Comparison of ENCODE assay signal across 38 cellular contexts in the genomic region with DNA sequence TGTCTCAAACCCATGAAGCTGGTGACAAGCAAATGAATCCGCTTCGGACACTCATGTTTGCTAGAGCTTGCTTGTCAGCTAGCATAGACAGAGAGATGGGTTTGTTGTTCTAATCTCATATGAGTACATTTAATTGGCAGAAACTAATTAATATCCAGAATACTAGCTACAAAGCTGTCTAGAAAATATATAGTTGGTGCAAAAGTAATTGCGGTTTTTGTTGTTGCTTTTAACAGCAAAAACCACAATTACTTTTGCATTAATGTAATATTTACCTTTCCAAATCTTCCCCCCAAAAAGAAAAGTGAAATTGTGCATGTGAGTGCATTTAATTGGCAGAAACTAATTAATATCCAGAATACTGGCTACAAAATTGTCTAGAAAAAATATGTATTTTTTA.
"Had no signal": no experiment of that assay in that cellular context is flagged by ENCODE, and none has a peak within 500 bp of the region (broad histone marks: within the 10 kb centered on the region; RNA-seq: fewer than 3 reads in every experiment).

No MANE protein-coding gene starts in this region.

- H3K9me3 Mint-ChIP-seq: activated T-helper 1 cell treated with anti-CD3 and anti-CD28 coated beads, Interleukin-12 subunit alpha, Interleukin-12 subunit beta, Interleukin-2, Interleukin-4 antibody, amounts not matched to agents 30 ng/mL and 10 ng/mL and 1 ng/mL, durations not matched to agents 14 hours and 24 hours and 36 hours; brain had no signal

- FAIRE-seq: astrocyte, bronchial epithelial cell had no signal

- ATAC-seq: activated naive CD8-positive, alpha-beta T cell treated with anti-CD3 and anti-CD28 coated beads, Interleukin-2, amount 50 U/mL, for 24 hours; activated T-cell treated with anti-CD3 and anti-CD28 coated beads, Interleukin-2, amount 50 U/mL, for 4 hours; activated T-cell treated with anti-CD3 and anti-CD28 coated beads, Interleukin-2, amount 50 U/mL, for 72 hours; activated T-helper 17 cell treated with anti-CD3 and anti-CD28 coated beads, Interleukin-2, amount 50 U/mL, for 72 hours; body of pancreas had no signal

- H3K36me3 Mint-ChIP-seq: activated naive CD4-positive, alpha-beta T cell treated with anti-CD3 and anti-CD28 coated beads, Interleukin-2, amount 10 ng/mL, durations not matched to agents 7 days and 5 days; activated naive CD4-positive, alpha-beta T cell treated with anti-CD3 and anti-CD28 coated beads, Interleukin-2, amount 50 U/mL, for 24 hours; activated naive CD8-positive, alpha-beta T cell; activated naive CD8-positive, alpha-beta T cell treated with anti-CD3 and anti-CD28 coated beads for 36 hours; activated naive CD8-positive, alpha-beta T cell treated with anti-CD3 and anti-CD28 coated beads, Interleukin-2, amount 10 ng/mL, durations not matched to agents 7 days and 5 days; brain had no signal

- H3K27ac ChIP-seq: adrenal gland, ascending aorta, body of pancreas, brain microvascular endothelial cell, breast epithelium, cardiac muscle cell had no signal

- DNase-seq: activated effector memory CD4-positive, alpha-beta T cell treated with anti-CD3 and anti-CD28 coated beads, Interleukin-2, amount 50 U/mL, for 16 hours; activated effector memory CD4-positive, alpha-beta T cell treated with Interleukin-2 at 50 U/mL for 16 hours; activated gamma-delta T cell; activated gamma-delta T cell treated with Interleukin-2 at 50 U/mL for 16 hours; activated naive CD4-positive, alpha-beta T cell; activated naive CD4-positive, alpha-beta T cell treated with anti-CD3 and anti-CD28 coated beads for 36 hours; activated naive CD4-positive, alpha-beta T cell treated with anti-CD3 and anti-CD28 coated beads, Interleukin-2, amount 10 ng/mL, durations not matched to agents 7 days and 5 days; activated naive CD4-positive, alpha-beta T cell treated with anti-CD3 and anti-CD28 coated beads, Interleukin-2, amount 50 U/mL, for 16 hours; activated naive CD4-positive, alpha-beta T cell treated with Interleukin-2 at 50 U/mL for 16 hours; activated naive CD8-positive, alpha-beta T cell treated with anti-CD3 and anti-CD28 coated beads for 36 hours; activated naive CD8-positive, alpha-beta T cell treated with anti-CD3 and anti-CD28 coated beads, Interleukin-2, amount 10 ng/mL, durations not matched to agents 7 days and 5 days; activated naive CD8-positive, alpha-beta T cell treated with anti-CD3 and anti-CD28 coated beads, Interleukin-2, amount 50 U/mL, for 24 hours; activated T-cell treated with anti-CD3 and anti-CD28 coated beads, Interleukin-2, amount 50 U/mL, for 1 hour; activated T-cell treated with anti-CD3 and anti-CD28 coated beads, Interleukin-2, amount 50 U/mL, for 24 hours; activated T-cell treated with anti-CD3 and anti-CD28 coated beads, Interleukin-2, amount 50 U/mL, for 4 hours; activated T-cell treated with anti-CD3 and anti-CD28 coated beads, Interleukin-2, amount 50 U/mL, for 48 hours; activated T-cell treated with anti-CD3 and anti-CD28 coated beads, Interleukin-2, amount 50 U/mL, for 72 hours; adrenal gland; amniotic stem cell; amygdala; anterior cingulate cortex; aorta; body of pancreas; brain microvascular endothelial cell; caudate nucleus; central memory CD4-positive, alpha-beta T cell; cerebellar nuclear complex had no signal

- H3K4me1 ChIP-seq: adrenal gland, ascending aorta, body of pancreas, breast epithelium had no signal

- H3K36me3 ChIP-seq: adrenal gland, ascending aorta, brain microvascular endothelial cell, breast epithelium, cardiac muscle cell had no signal

- H3K4me3 ChIP-seq: adrenal gland, ascending aorta, body of pancreas, breast epithelium, cardiac muscle cell had no signal

- H3K27ac Mint-ChIP-seq: activated naive CD4-positive, alpha-beta T cell treated with anti-CD3 and anti-CD28 coated beads for 36 hours; activated naive CD4-positive, alpha-beta T cell treated with anti-CD3 and anti-CD28 coated beads, Interleukin-2, amount 10 ng/mL, durations not matched to agents 7 days and 5 days; activated naive CD4-positive, alpha-beta T cell treated with anti-CD3 and anti-CD28 coated beads, Interleukin-2, amount 50 U/mL, for 24 hours; activated naive CD8-positive, alpha-beta T cell; activated naive CD8-positive, alpha-beta T cell treated with anti-CD3 and anti-CD28 coated beads for 36 hours; activated naive CD8-positive, alpha-beta T cell treated with anti-CD3 and anti-CD28 coated beads, Interleukin-2, amount 10 ng/mL, durations not matched to agents 7 days and 5 days; activated naive CD8-positive, alpha-beta T cell treated with anti-CD3 and anti-CD28 coated beads, Interleukin-2, amount 50 U/mL, for 24 hours; activated T-cell treated with anti-CD3 and anti-CD28 coated beads, Interleukin-2, amount 50 U/mL, for 24 hours; activated T-cell treated with anti-CD3 and anti-CD28 coated beads, Interleukin-2, amount 50 U/mL, for 72 hours; activated T-helper 1 cell treated with anti-CD3 and anti-CD28 coated beads, Interleukin-12 subunit alpha, Interleukin-12 subunit beta, Interleukin-2, Interleukin-4 antibody, amounts not matched to agents 30 ng/mL and 10 ng/mL and 1 ng/mL, durations not matched to agents 14 hours and 24 hours and 36 hours; activated T-helper 17 cell treated with anti-CD3 and anti-CD28 coated beads, Interleukin-2, amount 50 U/mL, for 72 hours; activated T-helper 2 cell treated with anti-CD3 and anti-CD28 coated beads, Interferon-gamma antibody, Interleukin-2, Interleukin-4, amounts not matched to agents 10 μg/mL and 5 μg/mL and 100 μg/mL, durations not matched to agents 14 hours and 24 hours and 36 hours; brain had no signal

- H3K27me3 ChIP-seq: adrenal gland, ascending aorta, body of pancreas, brain microvascular endothelial cell, breast epithelium, cardiac muscle cell had no signal

- H3K9me3 ChIP-seq: adrenal gland, ascending aorta, body of pancreas, breast epithelium had no signal
